Comparison of ENCODE assay signal across 8 cellular contexts in the genomic region with DNA sequence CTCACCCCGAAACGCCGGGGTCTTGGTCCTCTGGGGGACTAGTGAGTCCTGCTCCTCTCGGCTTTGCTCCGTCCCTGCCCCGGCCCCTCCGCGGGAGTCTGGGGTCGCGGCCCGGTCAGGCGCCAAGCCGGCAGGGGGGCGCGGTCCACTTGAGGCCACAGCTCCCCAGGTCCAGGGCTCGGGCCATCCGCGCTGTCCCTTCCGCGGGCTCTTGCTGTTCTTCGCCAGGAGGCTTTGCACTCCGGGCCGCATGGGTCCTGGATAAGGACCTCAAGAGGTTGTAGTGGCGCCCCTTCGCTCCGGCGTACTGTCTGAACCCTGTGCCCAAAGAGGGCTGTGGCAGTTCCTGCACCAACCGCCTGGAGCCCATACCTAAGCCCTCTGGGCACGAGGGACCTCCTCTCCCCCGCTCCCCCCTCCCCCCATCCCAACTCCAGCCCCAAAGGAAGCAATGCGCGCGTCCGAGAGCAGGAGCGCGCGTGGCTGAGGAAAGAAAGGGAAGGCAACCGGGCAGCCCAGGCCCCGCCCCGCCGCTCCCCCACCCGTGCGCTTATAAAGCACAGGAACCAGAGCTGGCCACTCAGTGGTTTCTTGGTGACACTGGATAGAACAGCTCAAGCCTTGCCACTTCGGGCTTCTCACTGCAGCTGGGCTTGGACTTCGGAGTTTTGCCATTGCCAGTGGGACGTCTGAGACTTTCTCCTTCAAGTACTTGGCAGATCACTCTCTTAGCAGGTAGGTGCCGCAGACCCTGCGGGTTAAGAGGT. TPM values are rescaled to one million over a fixed set of nuclear protein-coding genes. Genes with fewer than 3 reads are reported as not detected.
A peak's percentile ranks its signal among the peaks of the same experiment; 100 is the strongest.
DNase-seq lines count a peak whose midpoint lies in the region; ATAC-seq and TF ChIP-seq lines count a peak whose summit lies in the region.

A gene with protein sequence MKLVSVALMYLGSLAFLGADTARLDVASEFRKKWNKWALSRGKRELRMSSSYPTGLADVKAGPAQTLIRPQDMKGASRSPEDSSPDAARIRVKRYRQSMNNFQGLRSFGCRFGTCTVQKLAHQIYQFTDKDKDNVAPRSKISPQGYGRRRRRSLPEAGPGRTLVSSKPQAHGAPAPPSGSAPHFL (plus strand): TSS at position 579 of the 767 bp plus-strand sequence. CDS start 628 bp downstream, outside the sequence.

- H3K4me1 Mint-ChIP-seq in T-helper 17 cell = peaks cover 47% of the 10 kb centered on the region

- TF ChIP-seq CTCF in spleen (IDR thresholded peaks at IDR 0.05 in 8 of 11, conservative IDR thresholded peaks at IDR 0.05 in 3 of 11) = peak in 9 of 11 experiments; percentile 8 to 70 (median 51)

- no peaks in the 10 kb centered on the region for H3K9me2 ChIP-seq in Karpas-422 (replicated peaks; ENCODE audit: insufficient read depth, low read length)

- peak; percentile 61 to 91 (median 82) for TF ChIP-seq POLR2A in spleen (IDR thresholded peaks at IDR 0.05)

- H3K36me3 Mint-ChIP-seq in T-helper 17 cell (ENCODE audit: low read depth) = peaks cover 3% of the 10 kb centered on the region

- DNase-seq in NCI-H1436 (lab: John Stamatoyannopoulos, UW) = peak; percentile 68
- no peak for DNase-seq in NCI-H1436 treated with DMSO at 0.1 percent for 48 hours (lab: John Stamatoyannopoulos, UW)
- DNase-seq in Karpas-422 = no peak
- DNase-seq in T-helper 17 cell = peak in 2 of 3 donors; percentile 28 to 34
- peak; percentile 96 for DNase-seq in dermis blood vessel endothelial cell
- peak; percentile 93 for DNase-seq in spleen
- no peak for DNase-seq in NAMALWA (ENCODE audit: low spot score)

- H3K27me3 ChIP-seq in Karpas-422 (ENCODE audit: low read length) (no peaks in the 10 kb centered on the region), layer of hippocampus (ENCODE audit: control insufficient read depth, insufficient read depth, low read length) (no peaks in the 10 kb centered on the region), spleen (replicated peaks in 1 of 7) (peaks cover 0 to 37% (median 17%) of the 10 kb centered on the region in 7 donors)

- no peaks in the 10 kb centered on the region for H3K36me3 ChIP-seq in Karpas-422 (ENCODE audit: insufficient read depth, low read length)
- peaks cover 0 to 9% (median 0%) of the 10 kb centered on the region in 6 donors for H3K36me3 ChIP-seq in spleen

- H3K4me2 ChIP-seq in Karpas-422 (ENCODE audit: low read depth, low read length, poor library complexity, severe bottlenecking) = peak within 1 kb of the TSS; percentile 80

- H3K9ac ChIP-seq in Karpas-422 (ENCODE audit: low read length) = no peak within 1 kb of the TSS

- peaks cover 24% of the 10 kb centered on the region for H3K4me1 ChIP-seq in Karpas-422 (ENCODE audit: low read length)
- H3K4me1 ChIP-seq in spleen = peaks cover 23 to 79% (median 69%) of the 10 kb centered on the region in 6 donors

- peaks cover 31% of the 10 kb centered on the region for H3K27me3 Mint-ChIP-seq in T-helper 17 cell

- peak within 1 kb of the TSS; percentile 76; the same call in 1 of the 2 replicates for H3K4me3 ChIP-seq in Karpas-422 (ENCODE audit: low read length)
- peak within 1 kb of the TSS; percentile 63 to 96 (median 70) for H3K4me3 ChIP-seq in spleen

- no peaks in the 10 kb centered on the region for H3K79me2 ChIP-seq in Karpas-422 (ENCODE audit: low read length)

- H4K20me1 ChIP-seq in Karpas-422 (ENCODE audit: insufficient read depth, low read depth, low read length) = no peaks in the 10 kb centered on the region

- H2AFZ ChIP-seq in Karpas-422 (ENCODE audit: low read length) = 0 out of 2 replicates have a peak within 1 kb of the TSS, but pooled peaks have one; percentile 81

- H3K27ac ChIP-seq in Karpas-422 (ENCODE audit: low read length) (no peak within 1 kb of the TSS), layer of hippocampus (ENCODE audit: low read depth, low read length) (peak within 1 kb of the TSS; percentile 65), spleen (peak within 1 kb of the TSS; percentile 48 to 94 (median 90))

- peak within 1 kb of the TSS; percentile 98 for H3K4me3 Mint-ChIP-seq in T-helper 17 cell

- 1 to 2% (median 2%) methylated on average over 28 to 48 of the region's 48 CpGs for WGBS in spleen, 5 donors

- H3K9me3 ChIP-seq in Karpas-422 (ENCODE audit: low read length) (no peaks in the 10 kb centered on the region), T-helper 17 cell (ENCODE audit: control insufficient read depth, low read length, poor library complexity, severe bottlenecking) (no peaks in the 10 kb centered on the region), spleen (no peaks in the 10 kb centered on the region)

- peak; percentile 20 for ATAC-seq in T-helper 17 cell

- H3K27ac Mint-ChIP-seq in T-helper 17 cell = peak within 1 kb of the TSS; percentile 97

- intact Hi-C loops in spleen (cut with DNase I; ENCODE audit: low total_unique reads) = loop anchor here (5.0 kb wide), 1 partner anchor 97 kb away; no protein-coding TSS in a partner anchor

RNA-seq across cellular contexts. Expression of the gene that starts here (rescaled TPM):
- 0.43 TPM in 1 of 2 replicates, not detected in the other for total RNA-seq in Karpas-422 (2014; rRNA removed; shearing (Covaris generic); ENCODE audit: low replicate concordance)
- total RNA-seq in T-helper 17 cell (1 to 10 TPM in 1 of 2 donors, under 1 TPM in 1; 0.68 to 2.0 TPM), dermis blood vessel endothelial cell (308 and 569 TPM in 2 replicates), spleen (10 to 100 TPM; 25.6 to 88.0 (median 38.3) TPM)
- 1 to 10 TPM; 5.2 to 7.8 (median 7.3) TPM for polyA plus RNA-seq in spleen

Comparison
In these comparisons a context has a peak if more than half of its experiments do, and no peak if none do; other contexts are left out.
1. RNA of the gene that starts here (total RNA-seq): 308 to 569 TPM in dermis blood vessel endothelial cell and 25.6 to 88.0 TPM in spleen; 0.68 to 2.0 TPM in T-helper 17 cell and 0.43 TPM in Karpas-422; every median in the first group is over 4 times any median in the second.
2. DNase-seq: peak in NCI-H1436 (single experiment), T-helper 17 cell (2 of 3), dermis blood vessel endothelial cell (single experiment) and spleen (single experiment); none in NCI-H1436 treated with DMSO at 0.1 percent for 48 hours (single experiment), Karpas-422 (single experiment) and NAMALWA (single experiment).